Comparison of ENCODE assay signal across 8 cellular contexts in genomic region chr3:5195605-5196004, GRCh38. TPM values are rescaled to one million over a fixed set of nuclear protein-coding genes. Genes with fewer than 3 reads are reported as not detected.
DNase-seq lines count a peak whose midpoint lies in the region; ATAC-seq and TF ChIP-seq lines count a peak whose summit lies in the region.

No MANE protein-coding gene starts in this region.

- H3K27ac Mint-ChIP-seq in T-helper 2 cell treated with Interferon-gamma antibody and Interleukin-4, amounts not matched to agents 5 μg/mL and 100 μg/mL, for 36 hours: peak overlapping the region; percentile 90
- H3K27ac Mint-ChIP-seq in type B pancreatic cell: peak overlapping the region; percentile 90

- WGBS in heart right ventricle, 2 donors: 70 to 72% methylated on average over 2 of the region's 2 CpGs

- no peaks in the 10 kb centered on the region for H3K27me3 ChIP-seq in heart right ventricle

- DNase-seq in Right ventricle myocardium inferior (ENCODE audit: missing footprints) (peak; percentile 67), cardiac septum (ENCODE audit: low spot score) (no peak), heart right ventricle (no peak), type B pancreatic cell (ENCODE audit: extremely low spot score, unreplicated experiment) (no peak)
- DNase-seq in T-helper 2 cell treated with Interferon-gamma antibody and Interleukin-4, amounts not matched to agents 5 μg/mL and 100 μg/mL, for 36 hours (ENCODE audit: low spot score): peak; percentile 41

- intact Hi-C loops in Right ventricle myocardium inferior (cut with DNase I): no loop called here
- intact Hi-C loops in cardiac septum (cut with DNase I): loop anchor here (10.0 kb wide), 1 partner anchor 541 kb away; no protein-coding TSS in a partner anchor
- intact Hi-C loops in heart right ventricle (cut with DNase I): no loop called here

- H3K4me1 ChIP-seq in heart right ventricle: peaks cover 0 to 100% (median 19%) of the 10 kb centered on the region in 9 donors

- peaks cover 0 to 39% (median 8%) of the 10 kb centered on the region in 9 donors for H3K36me3 ChIP-seq in heart right ventricle

- no peaks in the 10 kb centered on the region for H3K9me3 ChIP-seq in heart right ventricle

- peak overlapping the region; percentile 71 for H3K4me3 Mint-ChIP-seq in T-helper 2 cell treated with Interferon-gamma antibody and Interleukin-4, amounts not matched to agents 5 μg/mL and 100 μg/mL, for 36 hours
- no peak overlapping the region for H3K4me3 Mint-ChIP-seq in type B pancreatic cell

- TF ChIP-seq CTCF in heart right ventricle (IDR thresholded peaks at IDR 0.05): no peak
- TF ChIP-seq CTCF in type B pancreatic cell (conservative IDR thresholded peaks at IDR 0.05): no peak

- H3K36me3 Mint-ChIP-seq in T-helper 2 cell treated with Interferon-gamma antibody and Interleukin-4, amounts not matched to agents 5 μg/mL and 100 μg/mL, for 36 hours (ENCODE audit: low read depth): peaks cover 77% of the 10 kb centered on the region
- H3K36me3 Mint-ChIP-seq in type B pancreatic cell: peaks cover 44% of the 10 kb centered on the region

- H3K27ac ChIP-seq in heart right ventricle: peak overlapping the region in 2 of 10 donors; percentile 6 to 86

- H3K4me3 ChIP-seq in heart right ventricle: no peak overlapping the region

- H3K9me3 Mint-ChIP-seq in T-helper 2 cell treated with Interferon-gamma antibody and Interleukin-4, amounts not matched to agents 5 μg/mL and 100 μg/mL, for 36 hours: no peaks in the 10 kb centered on the region
- no peaks in the 10 kb centered on the region for H3K9me3 Mint-ChIP-seq in type B pancreatic cell

- H3K27me3 Mint-ChIP-seq in T-helper 2 cell treated with Interferon-gamma antibody and Interleukin-4, amounts not matched to agents 5 μg/mL and 100 μg/mL, for 36 hours (ENCODE audit: low read depth): no peaks in the 10 kb centered on the region
- no peaks in the 10 kb centered on the region for H3K27me3 Mint-ChIP-seq in type B pancreatic cell

- ATAC-seq in Right ventricle myocardium inferior (peak; percentile 48), heart right ventricle (peak in 7 of 8 donors; percentile 21 to 53 (median 47)), HG03135 (IDR thresholded peaks at IDR 0.05; ENCODE audit: unreplicated experiment) (no peak), GM18498 (IDR thresholded peaks at IDR 0.05; ENCODE audit: unreplicated experiment) (no peak), GM21619 (IDR thresholded peaks at IDR 0.05; ENCODE audit: unreplicated experiment) (no peak)

- H3K4me1 Mint-ChIP-seq in T-helper 2 cell treated with Interferon-gamma antibody and Interleukin-4, amounts not matched to agents 5 μg/mL and 100 μg/mL, for 36 hours (ENCODE audit: low read depth): peaks cover 73% of the 10 kb centered on the region
- peaks cover 37% of the 10 kb centered on the region for H3K4me1 Mint-ChIP-seq in type B pancreatic cell (ENCODE audit: unreplicated experiment)

RNA-seq across cellular contexts. Expression of gene EDEM1, which starts 8.1 kb away (rescaled TPM):
- total RNA-seq in Right ventricle myocardium inferior (6.3 TPM), cardiac septum (10.3 TPM), heart right ventricle (10 to 100 TPM in 4 of 10 donors, 1 to 10 TPM in 6; 6.7 to 19.0 (median 9.1) TPM), type B pancreatic cell (ENCODE audit: low replicate concordance) (20.2 and 35.1 TPM in 2 replicates)
- polyA plus RNA-seq in heart right ventricle: 1 to 10 TPM; 2.2 to 4.6 TPM

Comparison
In these comparisons a context has a peak if more than half of its experiments do, and no peak if none do; other contexts are left out.
1. DNase-seq: peak in Right ventricle myocardium inferior (single experiment) and T-helper 2 cell treated with Interferon-gamma antibody and Interleukin-4, amounts not matched to agents 5 μg/mL and 100 μg/mL, for 36 hours (single experiment); none in cardiac septum (single experiment), heart right ventricle (0 of 2) and type B pancreatic cell (single experiment).
2. ATAC-seq: peak in Right ventricle myocardium inferior (single experiment) and heart right ventricle (7 of 8); none in HG03135 (single experiment), GM18498 (single experiment) and GM21619 (single experiment).